ENCODE assay signal across 1 cellular context in the genomic region with DNA sequence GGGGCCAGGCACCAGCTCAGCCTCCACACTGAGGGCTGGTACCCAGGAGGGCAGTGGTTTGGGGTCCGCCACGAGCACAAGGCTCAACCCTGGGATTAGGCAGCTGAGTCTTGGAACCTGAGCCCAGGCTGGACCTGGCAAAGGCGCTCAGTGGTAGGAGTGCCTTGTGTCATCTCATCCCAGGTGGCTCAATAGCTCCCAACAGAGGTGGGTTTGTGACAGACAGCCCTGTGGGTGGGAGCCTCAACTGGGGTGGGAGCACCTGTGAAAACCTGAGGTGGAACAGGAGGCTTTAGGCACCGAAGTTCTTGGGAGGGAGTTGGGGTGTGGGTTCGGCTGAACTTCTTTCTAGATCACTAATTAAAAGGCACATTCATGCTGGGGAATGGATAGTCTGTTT.
TF ChIP-seq lines count a peak whose summit lies in the region.

No MANE protein-coding gene starts in this region.

TF ChIP-seq in H1, 55 proteins besides CTCF, POLR2A, EP300 and RAD21:
- TF ChIP-seq JUND (IDR thresholded peaks at IDR 0.05; ENCODE audit: low read length): no peak
- no peak for TF ChIP-seq BACH1 (IDR thresholded peaks at IDR 0.05; ENCODE audit: low read length)
- TF ChIP-seq FOSL1 (IDR thresholded peaks at IDR 0.05; ENCODE audit: insufficient read depth, low read depth, low read length): no peak
- TF ChIP-seq SP4 (IDR thresholded peaks at IDR 0.05; ENCODE audit: low read length): no peak
- no peak for TF ChIP-seq ZNF274 (IDR thresholded peaks at IDR 0.05; ENCODE audit: borderline replicate concordance, extremely low read depth, low read length)
- TF ChIP-seq BCL11A (IDR thresholded peaks at IDR 0.05; ENCODE audit: low read depth in 2 of 2, low read length in 2 of 2): no peak
- TF ChIP-seq SIRT6 (IDR thresholded peaks at IDR 0.05; ENCODE audit: low read length): no peak
- TF ChIP-seq, protein P1, sequence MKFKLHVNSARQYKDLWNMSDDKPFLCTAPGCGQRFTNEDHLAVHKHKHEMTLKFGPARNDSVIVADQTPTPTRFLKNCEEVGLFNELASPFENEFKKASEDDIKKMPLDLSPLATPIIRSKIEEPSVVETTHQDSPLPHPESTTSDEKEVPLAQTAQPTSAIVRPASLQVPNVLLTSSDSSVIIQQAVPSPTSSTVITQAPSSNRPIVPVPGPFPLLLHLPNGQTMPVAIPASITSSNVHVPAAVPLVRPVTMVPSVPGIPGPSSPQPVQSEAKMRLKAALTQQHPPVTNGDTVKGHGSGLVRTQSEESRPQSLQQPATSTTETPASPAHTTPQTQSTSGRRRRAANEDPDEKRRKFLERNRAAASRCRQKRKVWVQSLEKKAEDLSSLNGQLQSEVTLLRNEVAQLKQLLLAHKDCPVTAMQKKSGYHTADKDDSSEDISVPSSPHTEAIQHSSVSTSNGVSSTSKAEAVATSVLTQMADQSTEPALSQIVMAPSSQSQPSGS (IDR thresholded peaks at IDR 0.05; ENCODE audit: low read length): no peak
- no peak for TF ChIP-seq TAF1 (IDR thresholded peaks at IDR 0.05; ENCODE audit: low read depth, low read length)
- no peak for TF ChIP-seq NRF1 (IDR thresholded peaks at IDR 0.05; ENCODE audit: low read depth, low read length)
- TF ChIP-seq HDAC6 (IDR thresholded peaks at IDR 0.05; ENCODE audit: low read depth, low read length): no peak
- TF ChIP-seq YY1 (IDR thresholded peaks at IDR 0.05; ENCODE audit: low read depth, low read length): no peak
- TF ChIP-seq BRCA1 (IDR thresholded peaks at IDR 0.05; ENCODE audit: low read depth, low read length): no peak
- TF ChIP-seq TAF7 (optimal IDR thresholded peaks at IDR 0.05; ENCODE audit: borderline replicate concordance, low read depth, low read length): no peak
- no peak for TF ChIP-seq EGR1 (IDR thresholded peaks at IDR 0.05; ENCODE audit: borderline replicate concordance, low read depth, low read length)
- TF ChIP-seq SAP30 (IDR thresholded peaks at IDR 0.05; ENCODE audit: insufficient read depth, insufficient replicate concordance, low read length): no peak
- no peak for TF ChIP-seq HDAC2 (IDR thresholded peaks at IDR 0.05; ENCODE audit: borderline replicate concordance in 1 of 2, low read depth in 2 of 2, low read length in 2 of 2)
- no peak for TF ChIP-seq SIX5 (IDR thresholded peaks at IDR 0.05; ENCODE audit: low read depth, low read length)
- no peak for TF ChIP-seq NANOG (IDR thresholded peaks at IDR 0.05; ENCODE audit: insufficient read depth, low read depth, low read length, poor library complexity, severe bottlenecking)
